ENCODE assay signal across 7 cellular contexts in the genomic region with DNA sequence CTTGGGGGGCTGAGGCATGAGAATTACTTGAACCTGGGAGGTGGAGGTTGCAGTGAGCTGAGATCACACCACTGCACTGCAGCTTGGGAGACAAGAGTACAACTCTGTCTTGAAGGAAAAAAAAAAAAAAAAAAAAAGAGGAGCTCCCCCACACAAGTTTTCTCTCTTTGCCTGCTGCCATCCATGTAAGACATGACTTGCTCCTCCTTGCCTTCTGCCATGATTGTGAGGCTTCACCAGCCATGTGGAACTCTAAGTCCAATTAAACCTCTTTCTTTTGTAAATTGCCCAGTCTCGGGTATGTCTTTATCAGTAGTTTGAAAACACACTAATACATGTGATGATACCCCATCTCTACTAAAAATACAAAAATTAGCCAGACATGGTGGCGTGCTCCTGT. TPM values are rescaled to one million over a fixed set of nuclear protein-coding genes. Genes with fewer than 3 reads are reported as not detected.
DNase-seq lines count a peak whose midpoint lies in the region; ATAC-seq, FAIRE-seq and TF ChIP-seq lines count a peak whose summit lies in the region.
"Not testable (repeated sequence)": the region's sequence is repeated elsewhere in the genome, so short reads cannot be mapped to it uniquely, and the experiment has no call there.

No MANE protein-coding gene starts in this region.

- not testable (repeated sequence) for H3K79me2 ChIP-seq in K562 (ENCODE audit: control insufficient read depth, insufficient read depth, low read length)

- H3K4me3 ChIP-seq in CD8-positive, alpha-beta memory T cell (ENCODE audit: low read length); K562: not testable (repeated sequence)

- not testable (repeated sequence) for H3K9me3 ChIP-seq in CD8-positive, alpha-beta memory T cell (ENCODE audit: low read length); K562 (replicated peaks; ENCODE audit: control insufficient read depth, insufficient read depth, low read depth, low read length)

- CTCF ChIA-PET in CD8-positive, alpha-beta memory T cell (lab: Charles Lee): interaction anchor here (0.9 to 2.4 kb wide), 5 partner anchors 13 to 64 kb away, joined by 3 to 9 read pairs (median 4); a partner anchor contains a TSS
- CTCF ChIA-PET in K562 (lab: Yijun Ruan, JAX; ENCODE audit: low intra/inter-chr PET ratio): not testable (repeated sequence)

- 56% methylated on average over 2 of the region's 2 CpGs for WGBS in K562 (ENCODE audit: insufficient coverage, low coverage, missing lambda C conversion rate)

- not testable (repeated sequence) for DNase-seq in CD8-positive, alpha-beta memory T cell; activated CD4-positive, alpha-beta T cell treated with anti-CD3 and anti-CD28 coated beads, Interleukin-2, amount 10 ng/mL, durations not matched to agents 24 days and 14 days; K562 (ENCODE audit: extremely low read depth in 1 of 4, low spot score in 3 of 4); immature natural killer cell; natural killer cell

- peaks cover 5 to 33% (median 5%) of the 10 kb centered on the region in 3 donors for H3K36me3 Mint-ChIP-seq in CD8-positive, alpha-beta memory T cell
- H3K36me3 Mint-ChIP-seq in activated CD4-positive, alpha-beta T cell treated with anti-CD3 and anti-CD28 coated beads, Interleukin-2, amount 10 ng/mL, durations not matched to agents 24 days and 14 days (ENCODE audit: low read depth): peaks cover 42% of the 10 kb centered on the region
- peaks cover 16% of the 10 kb centered on the region for H3K36me3 Mint-ChIP-seq in activated T-helper 17 cell treated with anti-CD3 and anti-CD28 coated beads, Interleukin-2, amount 50 U/mL, for 72 hours (ENCODE audit: low read depth)
- H3K36me3 Mint-ChIP-seq in immature natural killer cell: peaks cover 4 to 21% (median 7%) of the 10 kb centered on the region in 3 donors
- H3K36me3 Mint-ChIP-seq in natural killer cell: not testable (repeated sequence)
- peaks cover 40% of the 10 kb centered on the region for H3K36me3 Mint-ChIP-seq in stimulated activated memory B cell treated with anti-CD40 and anti-IgM and Interleukin-4, amounts not matched to agents 10 μg/mL and 1 μg/mL and 100 μg/mL, for 72 hours

- not testable (repeated sequence) for H3K27ac ChIP-seq in CD8-positive, alpha-beta memory T cell (ENCODE audit: low read depth, low read length); K562 (ENCODE audit: extremely low read depth, low read depth, low read length)

- not testable (repeated sequence) for H3K27me3 Mint-ChIP-seq in CD8-positive, alpha-beta memory T cell; activated CD4-positive, alpha-beta T cell treated with anti-CD3 and anti-CD28 coated beads, Interleukin-2, amount 10 ng/mL, durations not matched to agents 24 days and 14 days; activated T-helper 17 cell treated with anti-CD3 and anti-CD28 coated beads, Interleukin-2, amount 50 U/mL, for 72 hours; immature natural killer cell (ENCODE audit: low read depth in 3 of 3); natural killer cell (ENCODE audit: low read depth in 2 of 2); stimulated activated memory B cell treated with anti-CD40 and anti-IgM and Interleukin-4, amounts not matched to agents 10 μg/mL and 1 μg/mL and 100 μg/mL, for 72 hours

- in situ Hi-C loops in K562 (cut with MboI): not testable (repeated sequence)

- not testable (repeated sequence) for H3K9me1 ChIP-seq in K562 (ENCODE audit: control insufficient read depth, insufficient read depth, low read length)

- POLR2A ChIA-PET in CD8-positive, alpha-beta memory T cell (lab: Charles Lee): interaction anchor here (0.6 to 1.9 kb wide), 2 partner anchors 27 to 61 kb away, joined by 5 to 13 read pairs; no protein-coding TSS in a partner anchor
- POLR2A ChIA-PET in K562 (lab: Yijun Ruan, JAX): not testable (repeated sequence)

- ATAC-seq in activated T-helper 17 cell treated with anti-CD3 and anti-CD28 coated beads, Interleukin-2, amount 50 U/mL, for 72 hours (replicated peaks); K562; natural killer cell; stimulated activated memory B cell treated with anti-CD40 and anti-IgM and Interleukin-4, amounts not matched to agents 10 μg/mL and 1 μg/mL and 100 μg/mL, for 72 hours: not testable (repeated sequence)

- not testable (repeated sequence) for FAIRE-seq in K562 (lab: Jason Lieb, UNC)

- not testable (repeated sequence) for H2AFZ ChIP-seq in K562 (ENCODE audit: low read depth, low read length)

- not testable (repeated sequence) for TF ChIP-seq EP300 in K562 (IDR thresholded peaks at IDR 0.05; ENCODE audit: low read length)

- peaks cover 33% of the 10 kb centered on the region for H3K4me1 ChIP-seq in CD8-positive, alpha-beta memory T cell (ENCODE audit: insufficient read depth, low read length)
- H3K4me1 ChIP-seq in K562 (replicated peaks in 1 of 2; ENCODE audit: control insufficient read depth in 2 of 2, insufficient read depth in 2 of 2, low read length in 2 of 2): not testable (repeated sequence)

- H3K4me3 Mint-ChIP-seq in CD8-positive, alpha-beta memory T cell; activated CD4-positive, alpha-beta T cell treated with anti-CD3 and anti-CD28 coated beads, Interleukin-2, amount 10 ng/mL, durations not matched to agents 24 days and 14 days; immature natural killer cell; stimulated activated memory B cell treated with anti-CD40 and anti-IgM and Interleukin-4, amounts not matched to agents 10 μg/mL and 1 μg/mL and 100 μg/mL, for 72 hours: not testable (repeated sequence)
- H3K4me3 Mint-ChIP-seq in activated T-helper 17 cell treated with anti-CD3 and anti-CD28 coated beads, Interleukin-2, amount 50 U/mL, for 72 hours: peak overlapping the region; percentile 66
- H3K4me3 Mint-ChIP-seq in natural killer cell: peak overlapping the region; percentile 68

- H3K27ac Mint-ChIP-seq in CD8-positive, alpha-beta memory T cell: peak overlapping the region in 5 of 8 donors; percentile 45 to 77 (median 52)
- H3K27ac Mint-ChIP-seq in activated CD4-positive, alpha-beta T cell treated with anti-CD3 and anti-CD28 coated beads, Interleukin-2, amount 10 ng/mL, durations not matched to agents 24 days and 14 days: peak overlapping the region; percentile 54
- not testable (repeated sequence) for H3K27ac Mint-ChIP-seq in activated T-helper 17 cell treated with anti-CD3 and anti-CD28 coated beads, Interleukin-2, amount 50 U/mL, for 72 hours
- H3K27ac Mint-ChIP-seq in immature natural killer cell (peak overlapping the region in 5 of 6 donors; percentile 47 to 95 (median 60)), natural killer cell (peak overlapping the region; percentile 87 to 88)
- H3K27ac Mint-ChIP-seq in stimulated activated memory B cell treated with anti-CD40 and anti-IgM and Interleukin-4, amounts not matched to agents 10 μg/mL and 1 μg/mL and 100 μg/mL, for 72 hours: peak overlapping the region; percentile 68

- not testable (repeated sequence) for H3K36me3 ChIP-seq in CD8-positive, alpha-beta memory T cell (ENCODE audit: insufficient read depth, low read length); K562 (ENCODE audit: control insufficient read depth, insufficient read depth, low read length)

- not testable (repeated sequence) for TF ChIP-seq CTCF in K562 (IDR thresholded peaks at IDR 0.05 in 2 of 3, conservative IDR thresholded peaks at IDR 0.05 in 1 of 3; ENCODE audit: insufficient read depth in 2 of 3, low read depth in 1 of 3, low read length in 3 of 3); natural killer cell (IDR thresholded peaks at IDR 0.05)

- H4K20me1 ChIP-seq in K562 (replicated peaks; ENCODE audit: control insufficient read depth, insufficient read depth, low read length): not testable (repeated sequence)

- BruUV-seq in K562 (replicated peaks; lab: Mats Ljungman, UMichigan): not testable (repeated sequence)

- TF ChIP-seq RAD21 in K562 (CRISPR knock-in tag; conservative IDR thresholded peaks at IDR 0.05 in 1 of 2, IDR thresholded peaks at IDR 0.05 in 1 of 2): not testable (repeated sequence)

- intact Hi-C loops in activated CD4-positive, alpha-beta T cell treated with anti-CD3 and anti-CD28 coated beads, Interleukin-2, amount 10 ng/mL, durations not matched to agents 24 days and 14 days (cut with micrococcal nuclease); K562 (cut with micrococcal nuclease); natural killer cell (cut with micrococcal nuclease): not testable (repeated sequence)

- peaks cover 39 to 59% (median 48%) of the 10 kb centered on the region in 3 donors for H3K4me1 Mint-ChIP-seq in CD8-positive, alpha-beta memory T cell
- peaks cover 38% of the 10 kb centered on the region for H3K4me1 Mint-ChIP-seq in activated CD4-positive, alpha-beta T cell treated with anti-CD3 and anti-CD28 coated beads, Interleukin-2, amount 10 ng/mL, durations not matched to agents 24 days and 14 days
- H3K4me1 Mint-ChIP-seq in activated T-helper 17 cell treated with anti-CD3 and anti-CD28 coated beads, Interleukin-2, amount 50 U/mL, for 72 hours: peaks cover 45% of the 10 kb centered on the region
- H3K4me1 Mint-ChIP-seq in immature natural killer cell: peaks cover 48 to 56% of the 10 kb centered on the region in 2 donors
- H3K4me1 Mint-ChIP-seq in natural killer cell: peaks cover 43 to 47% of the 10 kb centered on the region in 2 donors
- H3K4me1 Mint-ChIP-seq in stimulated activated memory B cell treated with anti-CD40 and anti-IgM and Interleukin-4, amounts not matched to agents 10 μg/mL and 1 μg/mL and 100 μg/mL, for 72 hours: peaks cover 14% of the 10 kb centered on the region

- not testable (repeated sequence) for H3K27me3 ChIP-seq in CD8-positive, alpha-beta memory T cell (ENCODE audit: insufficient read depth, low read length, poor library complexity, severe bottlenecking); K562 (ENCODE audit: control insufficient read depth in 2 of 2, insufficient read depth in 2 of 2, low read length in 2 of 2)

- H3K9me3 Mint-ChIP-seq in CD8-positive, alpha-beta memory T cell: peaks cover 2 to 16% (median 10%) of the 10 kb centered on the region in 5 donors
- H3K9me3 Mint-ChIP-seq in activated CD4-positive, alpha-beta T cell treated with anti-CD3 and anti-CD28 coated beads, Interleukin-2, amount 10 ng/mL, durations not matched to agents 24 days and 14 days: peaks cover 29% of the 10 kb centered on the region
- H3K9me3 Mint-ChIP-seq in activated T-helper 17 cell treated with anti-CD3 and anti-CD28 coated beads, Interleukin-2, amount 50 U/mL, for 72 hours: peaks cover 15% of the 10 kb centered on the region
- not testable (repeated sequence) for H3K9me3 Mint-ChIP-seq in immature natural killer cell
- peaks cover 2 to 13% of the 10 kb centered on the region in 2 donors for H3K9me3 Mint-ChIP-seq in natural killer cell
- peaks cover 14% of the 10 kb centered on the region for H3K9me3 Mint-ChIP-seq in stimulated activated memory B cell treated with anti-CD40 and anti-IgM and Interleukin-4, amounts not matched to agents 10 μg/mL and 1 μg/mL and 100 μg/mL, for 72 hours

- not testable (repeated sequence) for TF ChIP-seq POLR2A in K562 (conservative IDR thresholded peaks at IDR 0.05)

- H3K9ac ChIP-seq in K562 (ENCODE audit: insufficient read depth in 1 of 2, low read depth in 2 of 2, low read length in 2 of 2): not testable (repeated sequence)

- not testable (repeated sequence) for H3K4me2 ChIP-seq in K562 (ENCODE audit: insufficient read depth, low read length)

RNA-seq across cellular contexts. Expression of a gene that starts 46.3 kb away (rescaled TPM):
- 100 to 1,000 TPM; 168 TPM for total RNA-seq in CD8-positive, alpha-beta memory T cell
- 174 TPM for polyA plus RNA-seq in CD8-positive, alpha-beta memory T cell
- 154 and 160 TPM in 2 replicates for total RNA-seq in activated CD4-positive, alpha-beta T cell treated with anti-CD3 and anti-CD28 coated beads, Interleukin-2, amount 10 ng/mL, durations not matched to agents 24 days and 14 days
- 100 to 1,000 TPM; 161 to 163 TPM for total RNA-seq in activated T-helper 17 cell treated with anti-CD3 and anti-CD28 coated beads, Interleukin-2, amount 50 U/mL, for 72 hours
- 12.1 and 12.2 TPM in 2 replicates for total RNA-seq in K562 (2011; cell fraction: chromatin; rRNA removed; ENCODE audit: low replicate concordance)
- 9.1 and 10.3 TPM in 2 replicates for total RNA-seq in K562 (2011; cell fraction: nucleolus; rRNA removed)
- 11.2 and 16.2 TPM in 2 replicates for total RNA-seq in K562 (2011; cell fraction: nucleoplasm; rRNA removed)
- total RNA-seq in K562 (2014; rRNA removed): 24.9 and 29.9 TPM in 2 replicates
- total RNA-seq in K562 (2014; rRNA removed; fragmentation: Illumina TruSeq; extraction: Trizol): 18.5 and 19.2 TPM in 2 replicates
- 22.8 and 23.3 TPM in 2 replicates for total RNA-seq in K562 (2015; rRNA removed; fragmentation: Illumina TruSeq; extraction: Trizol)
- total RNA-seq in K562 (2021): 33.6 and 35.2 TPM in 2 replicates
- polyA plus RNA-seq in K562 (2011; rRNA removed): 14.2 and 16.3 TPM in 2 replicates
- polyA plus RNA-seq in K562 (2011; cell fraction: cytosol; rRNA removed): 9.6 and 14.5 TPM in 2 replicates
- 11.4 and 14.0 TPM in 2 replicates for polyA plus RNA-seq in K562 (2011; cell fraction: nucleus; rRNA removed)
- polyA plus RNA-seq in K562 (2012): 28.6 and 33.5 TPM in 2 replicates
- polyA plus RNA-seq in K562 (2014; fragmentation: Illumina TruSeq; extraction: Trizol): 25.7 and 28.8 TPM in 2 replicates
- polyA plus RNA-seq in K562 (2014; fragmentation: Nextera tagmentation; extraction: Ambion mirVana): 10 to 100 TPM; 15.3 to 32.5 TPM
- polyA plus RNA-seq in K562 (2014; rRNA removed): 23.6 and 27.1 TPM in 2 replicates
- polyA minus RNA-seq in K562 (2011; rRNA and poly(A)+ RNA removed): 17.7 and 17.9 TPM in 2 replicates
- polyA minus RNA-seq in K562 (2011; cell fraction: cytosol; rRNA and poly(A)+ RNA removed): 11.6 and 12.2 TPM in 2 replicates
- 9.0 and 14.4 TPM in 2 replicates for polyA minus RNA-seq in K562 (2011; cell fraction: nucleus; rRNA and poly(A)+ RNA removed)
- 100 to 1,000 TPM; 163 to 242 (median 169) TPM for polyA plus RNA-seq in immature natural killer cell
- 100 to 1,000 TPM; 124 to 132 (median 128) TPM for total RNA-seq in natural killer cell
